ENCODE assay signal across 12 cellular contexts in the genomic region with DNA sequence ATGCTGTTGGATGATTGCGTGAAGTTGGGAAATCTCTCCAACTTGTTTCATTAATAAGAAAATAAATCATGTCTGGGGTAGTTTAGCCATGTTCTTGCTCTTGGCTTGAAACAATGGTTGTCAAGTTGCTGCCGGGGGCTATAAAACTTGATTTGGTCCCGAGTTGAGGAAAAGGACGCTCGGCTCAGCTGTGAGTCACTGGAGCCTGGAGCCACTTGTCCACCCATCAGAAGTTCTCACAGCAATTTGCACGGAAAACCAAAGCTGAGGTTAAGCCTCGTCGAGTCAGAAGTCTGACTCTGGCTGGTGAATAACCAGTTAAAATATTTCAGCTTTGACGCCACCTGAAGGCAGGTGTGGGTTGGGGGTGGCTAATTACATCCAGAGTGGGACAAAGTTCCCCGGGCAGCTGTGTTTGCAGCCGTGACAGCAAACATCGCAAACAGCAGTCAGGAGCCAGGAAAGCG. TPM values are rescaled to one million over a fixed set of nuclear protein-coding genes. Genes with fewer than 3 reads are reported as not detected.
DNase-seq lines count a peak whose midpoint lies in the region; ATAC-seq and TF ChIP-seq lines count a peak whose summit lies in the region.
"Had no signal": no experiment of that assay in that cellular context is flagged by ENCODE, and none has a peak within 500 bp of the region (broad histone marks: within the 10 kb centered on the region; RNA-seq: fewer than 3 reads in every experiment).

No MANE protein-coding gene starts in this region.

- H3K27me3 Mint-ChIP-seq in activated T-helper 17 cell treated with anti-CD3 and anti-CD28 coated beads, Interleukin-2, amount 50 U/mL, for 72 hours, result peaks cover 18% of the 10 kb centered on the region

- no peak for ATAC-seq in activated T-helper 17 cell treated with anti-CD3 and anti-CD28 coated beads, Interleukin-2, amount 50 U/mL, for 72 hours (replicated peaks)
- ATAC-seq: T-cell had no signal

- no peaks in the 10 kb centered on the region for H3K9me2 ChIP-seq in OCI-LY7 (ENCODE audit: insufficient read depth, low read length)

- H3K4me3 ChIP-seq in MG63, result no peak overlapping the region
- peak overlapping the region in 1 of 3 experiments; percentile 11 for H3K4me3 ChIP-seq in mammary epithelial cell (replicated peaks in 1 of 3; ENCODE audit: insufficient read depth in 1 of 3, low read depth in 2 of 3, low read length in 3 of 3)
- H3K4me3 ChIP-seq in osteoblast (ENCODE audit: insufficient read depth, low read length), result no peak overlapping the region
- no peak overlapping the region for H3K4me3 ChIP-seq in OCI-LY7 (ENCODE audit: low read depth, low read length, poor library complexity, severe bottlenecking)

- TF ChIP-seq CTCF in mammary epithelial cell (conservative IDR thresholded peaks at IDR 0.05 in 1 of 2, IDR thresholded peaks at IDR 0.05 in 1 of 2; ENCODE audit: extremely low read depth in 1 of 2, insufficient read depth in 1 of 2, low read depth in 1 of 2, low read length in 2 of 2) (peak in 1 of 2 donors; percentile 13), osteoblast (IDR thresholded peaks at IDR 0.05; ENCODE audit: extremely low read depth, low read depth, low read length) (no peak), OCI-LY7 (conservative IDR thresholded peaks at IDR 0.05; ENCODE audit: low read length) (no peak)

- H2AFZ ChIP-seq in mammary epithelial cell (ENCODE audit: low read depth, low read length), result no peak overlapping the region
- peak overlapping the region; percentile 2 for H2AFZ ChIP-seq in osteoblast (ENCODE audit: low read length)
- no peak overlapping the region for H2AFZ ChIP-seq in OCI-LY7 (ENCODE audit: low read length)

- H3K4me1 ChIP-seq in mammary epithelial cell (ENCODE audit: insufficient read depth, low read length) (peaks cover 41% of the 10 kb centered on the region), osteoblast (ENCODE audit: insufficient read depth, low read length) (peaks cover 5% of the 10 kb centered on the region), OCI-LY7 (ENCODE audit: insufficient read depth, low read length, poor library complexity, severe bottlenecking) (no peaks in the 10 kb centered on the region)

- peak overlapping the region; percentile 44 for H3K9ac ChIP-seq in mammary epithelial cell (ENCODE audit: insufficient read depth, low read length)

- H3K79me2 ChIP-seq in mammary epithelial cell (ENCODE audit: insufficient read depth, low read length) (no peaks in the 10 kb centered on the region), osteoblast (ENCODE audit: insufficient read depth, low read length) (no peaks in the 10 kb centered on the region), OCI-LY7 (ENCODE audit: insufficient read depth, low read depth, low read length) (no peaks in the 10 kb centered on the region)

- H3K9me3 ChIP-seq in MG63, result peaks cover 8% of the 10 kb centered on the region
- H3K9me3 ChIP-seq in mammary epithelial cell (replicated peaks; ENCODE audit: insufficient read depth, low read length), result no peaks in the 10 kb centered on the region
- no peaks in the 10 kb centered on the region for H3K9me3 ChIP-seq in osteoblast (ENCODE audit: low read depth, low read length)
- H3K9me3 ChIP-seq in OCI-LY7 (ENCODE audit: low read length), result no peaks in the 10 kb centered on the region
- H3K9me3 ChIP-seq: neutrophil had no signal

- 2% methylated on average over 11 of the region's 13 CpGs for WGBS in mammary epithelial cell (ENCODE audit: low coverage, missing lambda C conversion rate)

- H3K27me3 ChIP-seq in MG63, result no peaks in the 10 kb centered on the region
- no peaks in the 10 kb centered on the region for H3K27me3 ChIP-seq in mammary epithelial cell (ENCODE audit: insufficient read depth, low read length)
- H3K27me3 ChIP-seq in osteoblast (ENCODE audit: insufficient read depth, low read length), result peaks cover 33% of the 10 kb centered on the region

- peak overlapping the region; percentile 89 for H3K27ac ChIP-seq in mammary epithelial cell (ENCODE audit: insufficient read depth, low read depth, low read length)
- no peak overlapping the region for H3K27ac ChIP-seq in osteoblast (ENCODE audit: low read depth, low read length)
- H3K27ac ChIP-seq in OCI-LY7 (ENCODE audit: low read depth, low read length, poor library complexity, severe bottlenecking), result no peak overlapping the region
- H3K27ac ChIP-seq: neutrophil had no signal

- dilution Hi-C loops in mammary epithelial cell (cut with HindIII; ENCODE audit: low sequenced_read_pairs), result no loop called here

- H3K36me3 ChIP-seq in MG63 (no peaks in the 10 kb centered on the region), mammary epithelial cell (ENCODE audit: insufficient read depth, low read length) (no peaks in the 10 kb centered on the region), osteoblast (ENCODE audit: insufficient read depth, low read length) (no peaks in the 10 kb centered on the region), OCI-LY7 (ENCODE audit: insufficient read depth, low read length) (no peaks in the 10 kb centered on the region)
- H3K36me3 ChIP-seq: neutrophil had no signal

- H4K20me1 ChIP-seq in mammary epithelial cell (ENCODE audit: insufficient read depth, low read length) (no peaks in the 10 kb centered on the region), osteoblast (ENCODE audit: insufficient read depth, low read length) (no peaks in the 10 kb centered on the region), OCI-LY7 (ENCODE audit: insufficient read depth, low read length) (no peaks in the 10 kb centered on the region)

- in situ Hi-C loops in mammary epithelial cell (cut with MboI; ENCODE audit: low sequenced_read_pairs in 2 of 2), result loop anchor here in 1 of 2 donors (25.0 kb wide), 1 partner anchor 499 kb away; no protein-coding TSS in a partner anchor

- DNase-seq in DMS79 (lab: John Stamatoyannopoulos, UW) (peak; percentile 87), MG63 (peak; percentile 72), mammary epithelial cell (peak; percentile 99), osteoblast (ENCODE audit: insufficient read length, low spot score, missing footprints) (peak; percentile 73), OCI-LY7 (ENCODE audit: low spot score) (no peak), Kasumi-1 (lab: John Stamatoyannopoulos, UW) (no peak)
- no peak for DNase-seq in activated CD4-positive, alpha-beta T cell treated with anti-CD3 and anti-CD28 coated beads, Interleukin-2, amount 50 U/mL, for 48 hours
- DNase-seq: NCI-H446 treated with DMSO at 0.1 percent for 48 hours, T-cell had no signal

- H3K27ac Mint-ChIP-seq in activated T-helper 17 cell treated with anti-CD3 and anti-CD28 coated beads, Interleukin-2, amount 50 U/mL, for 72 hours, result no peak overlapping the region
- H3K27ac Mint-ChIP-seq: stimulated activated naive CD8-positive, alpha-beta T cell treated with anti-CD3 and anti-CD28 coated beads, Interleukin-15, Interleukin-2, amounts not matched to agents 100 ng/mL and 50 ng/mL, for 24 hours; T-cell had no signal

- no peaks in the 10 kb centered on the region for H3K36me3 Mint-ChIP-seq in activated T-helper 17 cell treated with anti-CD3 and anti-CD28 coated beads, Interleukin-2, amount 50 U/mL, for 72 hours (ENCODE audit: low read depth)
- H3K36me3 Mint-ChIP-seq: T-cell had no signal

- POLR2A ChIA-PET in OCI-LY7 (lab: Charles Lee), result interaction anchor here (0.7 to 0.8 kb wide), 2 partner anchors 159 to 211 kb away, joined by 3 read pairs; no protein-coding TSS in a partner anchor

- no TSS peak for BruUV-seq in mammary epithelial cell (replicated peaks; lab: Mats Ljungman, UMichigan)
- BruUV-seq in OCI-LY7 (replicated peaks; lab: Mats Ljungman, UMichigan), result no TSS peak

- peak overlapping the region; percentile 70 for H3K4me2 ChIP-seq in mammary epithelial cell (ENCODE audit: insufficient read depth, low read depth, low read length)
- peak overlapping the region; percentile 44 for H3K4me2 ChIP-seq in osteoblast (ENCODE audit: insufficient read depth, low read length)
- H3K4me2 ChIP-seq in OCI-LY7 (ENCODE audit: low read length), result no peak overlapping the region

- CTCF ChIA-PET in mammary epithelial cell (lab: Charles Lee; ENCODE audit: low non-redundant PET) (interaction anchor here (0.6 to 0.7 kb wide), 3 partner anchors 12 to 34 kb away, joined by 3 to 7 read pairs (median 3); no protein-coding TSS in a partner anchor), OCI-LY7 (lab: Charles Lee; ENCODE audit: unreplicated experiment) (no interaction called here)

- intact Hi-C loops in mammary epithelial cell (cut with micrococcal nuclease), result no loop called here
- intact Hi-C loops in OCI-LY7 (cut with micrococcal nuclease; ENCODE audit: unreplicated experiment), result no loop called here

- H3K9me3 Mint-ChIP-seq in activated T-helper 17 cell treated with anti-CD3 and anti-CD28 coated beads, Interleukin-2, amount 50 U/mL, for 72 hours, result no peaks in the 10 kb centered on the region

- peaks cover 10% of the 10 kb centered on the region for H3K4me1 Mint-ChIP-seq in activated T-helper 17 cell treated with anti-CD3 and anti-CD28 coated beads, Interleukin-2, amount 50 U/mL, for 72 hours

- H3K4me3 Mint-ChIP-seq in activated T-helper 17 cell treated with anti-CD3 and anti-CD28 coated beads, Interleukin-2, amount 50 U/mL, for 72 hours, result no peak overlapping the region
- H3K4me3 Mint-ChIP-seq: stimulated activated naive CD8-positive, alpha-beta T cell treated with anti-CD3 and anti-CD28 coated beads, Interleukin-15, Interleukin-2, amounts not matched to agents 100 ng/mL and 50 ng/mL, for 24 hours; T-cell had no signal

RNA-seq across cellular contexts. Expression of gene RIPK4, which starts 19.7 kb away (rescaled TPM):
- total RNA-seq in MG63 (2014; rRNA removed; shearing (Covaris generic); ENCODE audit: low replicate concordance), result 0.76 and 2.2 TPM in 2 replicates
- total RNA-seq in mammary epithelial cell, result 10 to 100 TPM; 50.1 to 83.9 TPM
- 21.0 TPM for polyA plus RNA-seq in mammary epithelial cell
- polyA minus RNA-seq in mammary epithelial cell, result 36.0 TPM
- 0.29 and 2.2 TPM in 2 replicates for total RNA-seq in osteoblast
- 0.13 and 0.19 TPM in 2 replicates for total RNA-seq in OCI-LY7 (2014; rRNA removed; shearing (Covaris generic))
- 0.08 TPM in 1 of 2 replicates, not detected in the other for total RNA-seq in OCI-LY7 (2022)
- total RNA-seq in activated T-helper 17 cell treated with anti-CD3 and anti-CD28 coated beads, Interleukin-2, amount 50 U/mL, for 72 hours, result 1 to 10 TPM in 1 of 2 donors, not detected in 1; 1.1 TPM

Comparison
In these comparisons a context has a peak if more than half of its experiments do, and no peak if none do; other contexts are left out.
1. DNase-seq: peak in DMS79 (single experiment), MG63 (single experiment), mammary epithelial cell (single experiment) and osteoblast (single experiment); none in OCI-LY7 (single experiment), activated CD4-positive, alpha-beta T cell treated with anti-CD3 and anti-CD28 coated beads, Interleukin-2, amount 50 U/mL, for 48 hours (0 of 2) and Kasumi-1 (0 of 2).
2. RNA of gene RIPK4, which starts 19.7 kb away (total RNA-seq): 50.1 to 83.9 TPM in mammary epithelial cell; 0.29 to 2.2 TPM in osteoblast, 1.1 TPM in activated T-helper 17 cell treated with anti-CD3 and anti-CD28 coated beads, Interleukin-2, amount 50 U/mL, for 72 hours, 0.76 to 2.2 TPM in MG63 and 0.08 to 0.19 TPM in OCI-LY7; every median in the first group is over 10 times any median in the second.